1 cellular context compared by ENCODE assay signal in genomic region chr10:79129361-79129997, GRCh38.
TF ChIP-seq lines count a peak whose summit lies in the region.

No MANE protein-coding gene starts in this region.

TF ChIP-seq in K562, 482 proteins besides CTCF, POLR2A, EP300 and RAD21 (continued from another document and continues in another):
- no peak for TF ChIP-seq GTF3C2 (IDR thresholded peaks at IDR 0.05; ENCODE audit: borderline replicate concordance, extremely low read depth, insufficient read length)
- peak; percentile 18; the same call in 1 of the 2 replicates for TF ChIP-seq RBFOX2 (IDR thresholded peaks at IDR 0.05; ENCODE audit: low read depth, low read length)
- no peak for TF ChIP-seq CBFB (CRISPR knock-in tag; IDR thresholded peaks at IDR 0.05)
- peak in 1 of 2 experiments; percentile 24; a peak in 2 of 4 replicates for TF ChIP-seq TRIM24 (IDR thresholded peaks at IDR 0.05)
- TF ChIP-seq KLF16 (IDR thresholded peaks at IDR 0.05): no peak
- TF ChIP-seq ZNF79 (CRISPR knock-in tag; IDR thresholded peaks at IDR 0.05; ENCODE audit: low read depth): no peak
- no peak for TF ChIP-seq MXI1 (IDR thresholded peaks at IDR 0.05; ENCODE audit: low read depth, low read length)
- no peak for TF ChIP-seq NELFE (IDR thresholded peaks at IDR 0.05; ENCODE audit: insufficient read depth, insufficient read length)
- no peak for TF ChIP-seq NKRF (IDR thresholded peaks at IDR 0.05; ENCODE audit: borderline replicate concordance)
- no peak for TF ChIP-seq SMARCA5 (IDR thresholded peaks at IDR 0.05)
- TF ChIP-seq ZNF280B (CRISPR knock-in tag; IDR thresholded peaks at IDR 0.05): no peak
- TF ChIP-seq CXXC5 (CRISPR knock-in tag; IDR thresholded peaks at IDR 0.05): 0 out of 2 replicates have a peak, but pooled peaks have one; percentile 15
- no peak for TF ChIP-seq ZNF551 (CRISPR knock-in tag; IDR thresholded peaks at IDR 0.05)
- TF ChIP-seq SRSF3 (IDR thresholded peaks at IDR 0.05; ENCODE audit: insufficient read depth, low read length): no peak
- TF ChIP-seq TFE3 (CRISPR knock-in tag; IDR thresholded peaks at IDR 0.05): no peak
- no peak for TF ChIP-seq FOXP1 (CRISPR knock-in tag; IDR thresholded peaks at IDR 0.05)
- TF ChIP-seq KLF1 (tag; IDR thresholded peaks at IDR 0.05): no peak
- 0 out of 2 replicates have a peak, but pooled peaks have one; percentile 11 for TF ChIP-seq NFIX (CRISPR knock-in tag; IDR thresholded peaks at IDR 0.05; ENCODE audit: low read depth)
- 0 out of 2 replicates have a peak, but pooled peaks have one; percentile 3 for TF ChIP-seq NFIC (IDR thresholded peaks at IDR 0.05)
- TF ChIP-seq VEZF1 (CRISPR knock-in tag; IDR thresholded peaks at IDR 0.05): peak; percentile 52; the same call in 1 of the 2 replicates
- no peak for TF ChIP-seq KLF6 (CRISPR knock-in tag; IDR thresholded peaks at IDR 0.05; ENCODE audit: borderline replicate concordance)
- TF ChIP-seq SMARCC2 (IDR thresholded peaks at IDR 0.05; ENCODE audit: low read depth): no peak
- no peak for TF ChIP-seq SRSF9 (IDR thresholded peaks at IDR 0.05; ENCODE audit: borderline replicate concordance, low read depth, low read length)
- no peak for TF ChIP-seq SMAD1 (IDR thresholded peaks at IDR 0.05; ENCODE audit: low read depth, low read length, partially characterized antibody)
- no peak for TF ChIP-seq HDGF (IDR thresholded peaks at IDR 0.05)
- TF ChIP-seq HOXB6 (CRISPR knock-in tag; IDR thresholded peaks at IDR 0.05; ENCODE audit: borderline replicate concordance): no peak
- TF ChIP-seq GTF2E2 (tag; IDR thresholded peaks at IDR 0.05): no peak
- no peak for TF ChIP-seq MCM3 (IDR thresholded peaks at IDR 0.05)
- TF ChIP-seq FOSL1 (tag; conservative IDR thresholded peaks at IDR 0.05): peak; percentile 63
- no peak for TF ChIP-seq U2AF2 (optimal IDR thresholded peaks at IDR 0.05; ENCODE audit: low read depth, low read length)
- TF ChIP-seq SIN3A (IDR thresholded peaks at IDR 0.05; ENCODE audit: borderline replicate concordance in 2 of 2, control insufficient read depth in 1 of 2, low read depth in 2 of 2, low read length in 2 of 2): no peak
- no peak for TF ChIP-seq MAX (CRISPR knock-in tag; IDR thresholded peaks at IDR 0.05)
- no peak for TF ChIP-seq CREB1 (IDR thresholded peaks at IDR 0.05)
- no peak for TF ChIP-seq CREB1 (CRISPR knock-in tag; IDR thresholded peaks at IDR 0.05)
- TF ChIP-seq KDM1A (IDR thresholded peaks at IDR 0.05): peak; percentile 74 to 76; a peak in 2 of 4 replicates
- TF ChIP-seq THRA (IDR thresholded peaks at IDR 0.05): no peak
- TF ChIP-seq SMAD4 (CRISPR knock-in tag; conservative IDR thresholded peaks at IDR 0.05): peak; percentile 37; the same call in 1 of the 2 replicates
- no peak for TF ChIP-seq YY1 (IDR thresholded peaks at IDR 0.05; ENCODE audit: borderline replicate concordance in 1 of 3, control insufficient read depth in 1 of 3, extremely low read depth in 1 of 3, insufficient read depth in 3 of 3, insufficient read length in 1 of 3, insufficient replicate concordance in 2 of 3, low read depth in 1 of 3, low read length in 2 of 3)
- no peak for TF ChIP-seq FUS (optimal IDR thresholded peaks at IDR 0.05; ENCODE audit: low read depth, low read length)
- TF ChIP-seq CLOCK (CRISPR knock-in tag; IDR thresholded peaks at IDR 0.05; ENCODE audit: borderline replicate concordance): no peak
- TF ChIP-seq TRIM25 (IDR thresholded peaks at IDR 0.05; ENCODE audit: borderline replicate concordance): no peak
- TF ChIP-seq PATZ1 (CRISPR knock-in tag; IDR thresholded peaks at IDR 0.05; ENCODE audit: borderline replicate concordance): no peak
- no peak for TF ChIP-seq SLC30A9 (CRISPR knock-in tag; IDR thresholded peaks at IDR 0.05)
- TF ChIP-seq ZBTB7A (IDR thresholded peaks at IDR 0.05; ENCODE audit: borderline replicate concordance, control insufficient read depth, low read depth, low read length): peak; percentile 50; the same call in 1 of the 2 replicates
- 0 out of 2 replicates have a peak, but pooled peaks have one; percentile 20 for TF ChIP-seq ZNF311 (CRISPR knock-in tag; IDR thresholded peaks at IDR 0.05)
- TF ChIP-seq ZNF644 (tag; IDR thresholded peaks at IDR 0.05; ENCODE audit: low read depth): no peak
- no peak for TF ChIP-seq CSDE1 (IDR thresholded peaks at IDR 0.05)
- TF ChIP-seq E2F3 (CRISPR knock-in tag; IDR thresholded peaks at IDR 0.05): 0 out of 2 replicates have a peak, but pooled peaks have one; percentile 60
